In the genomic region with DNA sequence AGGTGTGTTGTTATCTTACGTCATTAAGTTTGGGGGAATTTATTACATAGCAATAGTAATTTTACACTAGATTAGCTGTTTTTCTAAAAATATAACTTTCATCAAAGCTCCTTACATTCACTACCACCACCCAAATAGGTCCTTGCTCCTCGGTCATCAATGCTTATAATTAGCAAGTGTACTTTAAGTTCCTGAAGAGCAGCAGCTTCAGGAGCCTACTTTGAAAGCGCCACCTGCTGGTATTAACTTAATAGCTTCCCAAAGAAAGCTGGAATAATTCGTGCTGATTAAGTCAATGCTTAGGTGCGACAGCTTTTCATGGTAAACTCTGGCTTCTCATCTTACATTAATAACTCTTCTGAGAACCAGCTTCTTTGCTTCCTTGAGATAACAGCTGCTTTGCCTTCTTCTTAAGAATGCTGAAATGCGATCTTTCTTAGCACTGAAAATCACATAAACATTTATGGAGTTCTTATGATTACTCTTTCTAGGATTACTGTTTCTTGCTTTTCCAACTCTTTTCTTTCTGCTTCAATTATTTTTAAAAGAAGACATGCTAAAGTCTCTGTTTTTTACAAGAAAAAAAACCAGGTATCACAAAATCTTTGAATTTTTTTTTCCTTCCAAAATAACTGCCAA, we compare ENCODE assay signal across 1 cellular context.
TF ChIP-seq lines count a peak whose summit lies in the region.

No MANE protein-coding gene starts in this region.

TF ChIP-seq in H1, 55 proteins besides CTCF, POLR2A, EP300 and RAD21 (continued from another document):
- TF ChIP-seq BACH1 (IDR thresholded peaks at IDR 0.05; ENCODE audit: low read length): no peak
- TF ChIP-seq HDAC6 (IDR thresholded peaks at IDR 0.05; ENCODE audit: low read depth, low read length): no peak
- TF ChIP-seq, protein P1, sequence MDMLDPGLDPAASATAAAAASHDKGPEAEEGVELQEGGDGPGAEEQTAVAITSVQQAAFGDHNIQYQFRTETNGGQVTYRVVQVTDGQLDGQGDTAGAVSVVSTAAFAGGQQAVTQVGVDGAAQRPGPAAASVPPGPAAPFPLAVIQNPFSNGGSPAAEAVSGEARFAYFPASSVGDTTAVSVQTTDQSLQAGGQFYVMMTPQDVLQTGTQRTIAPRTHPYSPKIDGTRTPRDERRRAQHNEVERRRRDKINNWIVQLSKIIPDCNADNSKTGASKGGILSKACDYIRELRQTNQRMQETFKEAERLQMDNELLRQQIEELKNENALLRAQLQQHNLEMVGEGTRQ (IDR thresholded peaks at IDR 0.05; ENCODE audit: low read length): no peak
- TF ChIP-seq TAF1 (IDR thresholded peaks at IDR 0.05; ENCODE audit: low read depth, low read length): no peak
- no peak for TF ChIP-seq BRCA1 (IDR thresholded peaks at IDR 0.05; ENCODE audit: low read depth, low read length)
- TF ChIP-seq RNF2 (IDR thresholded peaks at IDR 0.05; ENCODE audit: borderline replicate concordance, low read depth, low read length, missing control alignments, poor library complexity, severe bottlenecking): no peak
- TF ChIP-seq CTBP2 (IDR thresholded peaks at IDR 0.05; ENCODE audit: borderline replicate concordance, insufficient read depth, insufficient read length, low read length): no peak
- TF ChIP-seq RFX5 (IDR thresholded peaks at IDR 0.05; ENCODE audit: borderline replicate concordance, low read depth, low read length): no peak
- TF ChIP-seq PHF8 (conservative IDR thresholded peaks at IDR 0.05; ENCODE audit: low read depth, low read length): no peak
- no peak for TF ChIP-seq HDAC2 (IDR thresholded peaks at IDR 0.05; ENCODE audit: borderline replicate concordance in 1 of 2, low read depth in 2 of 2, low read length in 2 of 2)
